In genomic region chr2:237496428-237496827, GRCh38 we compare ENCODE assay signal across 19 cellular contexts. TPM values are rescaled to one million over a fixed set of nuclear protein-coding genes. Genes with fewer than 3 reads are reported as not detected.
"Had no signal": no experiment of that assay in that cellular context is flagged by ENCODE, and none has a peak within 500 bp of the region (broad histone marks: within the 10 kb centered on the region; RNA-seq: fewer than 3 reads in every experiment).

No MANE protein-coding gene starts in this region.

- H3K4me3 Mint-ChIP-seq: activated naive CD8-positive, alpha-beta T cell treated with anti-CD3 and anti-CD28 coated beads, Interleukin-2, amount 10 ng/mL, durations not matched to agents 7 days and 5 days; dendritic cell treated with granulocyte-macrophage colony-stimulating factor and Interleukin-4, amounts not matched to agents 40 ng/mL and 50 ng/mL, for 4 days; mesothelial cell of epicardium; T-helper 2 cell treated with Interferon-gamma antibody and Interleukin-4, amounts not matched to agents 5 μg/mL and 100 μg/mL, for 36 hours had no signal

- H3K36me3 Mint-ChIP-seq: activated naive CD8-positive, alpha-beta T cell treated with anti-CD3 and anti-CD28 coated beads, Interleukin-2, amount 10 ng/mL, durations not matched to agents 7 days and 5 days had no signal

- H3K27ac ChIP-seq: sigmoid colon, tibial artery had no signal

- DNase-seq: activated CD4-positive, alpha-beta T cell treated with anti-CD3 and anti-CD28 coated beads, Interleukin-2, amount 50 U/mL, for 1 hour; activated naive CD4-positive, alpha-beta T cell; activated naive CD8-positive, alpha-beta T cell treated with anti-CD3 and anti-CD28 coated beads, Interleukin-2, amount 10 ng/mL, durations not matched to agents 7 days and 5 days; activated T-cell treated with anti-CD3 and anti-CD28 coated beads for 4 hours; anterior cingulate cortex; cerebellar nuclear complex; effector memory CD4-positive, alpha-beta T cell; foreskin fibroblast; hippocampal formation; left ventricle myocardium superior; ovary; stimulated activated CD4-positive, alpha-beta T cell treated with anti-CD3 and anti-CD28 coated beads, Interleukin-1b, Interleukin-23, amount 100 ng/mL, for 48 hours had no signal

- H3K4me1 ChIP-seq: sigmoid colon had no signal

- H3K36me3 ChIP-seq: ovary, sigmoid colon had no signal

- H3K27ac Mint-ChIP-seq: activated naive CD8-positive, alpha-beta T cell treated with anti-CD3 and anti-CD28 coated beads, Interleukin-2, amount 10 ng/mL, durations not matched to agents 7 days and 5 days; dendritic cell treated with granulocyte-macrophage colony-stimulating factor and Interleukin-4, amounts not matched to agents 40 ng/mL and 50 ng/mL, for 4 days; mesothelial cell of epicardium; T-helper 2 cell treated with Interferon-gamma antibody and Interleukin-4, amounts not matched to agents 5 μg/mL and 100 μg/mL, for 36 hours had no signal

- ATAC-seq: activated CD4-positive, CD25-positive, alpha-beta regulatory T cell treated with anti-CD3 and anti-CD28 coated beads, Interleukin-2, amount 50 U/mL, for 24 hours; left ventricle myocardium superior had no signal

- H3K27me3 ChIP-seq: ovary had no signal

- H3K4me1 Mint-ChIP-seq: activated naive CD8-positive, alpha-beta T cell treated with anti-CD3 and anti-CD28 coated beads, Interleukin-2, amount 10 ng/mL, durations not matched to agents 7 days and 5 days; mesothelial cell of epicardium had no signal

- H3K4me3 ChIP-seq: ovary, sigmoid colon, tibial artery had no signal

- H3K9me3 ChIP-seq: ovary had no signal

RNA-seq across cellular contexts. Expression of gene MLPH, which starts 9.4 kb away (rescaled TPM):
- total RNA-seq: activated naive CD8-positive, alpha-beta T cell treated with anti-CD3 and anti-CD28 coated beads, Interleukin-2, amount 10 ng/mL, durations not matched to agents 7 days and 5 days had no signal
- polyA plus RNA-seq: neural cell had no signal
